In the genomic region with DNA sequence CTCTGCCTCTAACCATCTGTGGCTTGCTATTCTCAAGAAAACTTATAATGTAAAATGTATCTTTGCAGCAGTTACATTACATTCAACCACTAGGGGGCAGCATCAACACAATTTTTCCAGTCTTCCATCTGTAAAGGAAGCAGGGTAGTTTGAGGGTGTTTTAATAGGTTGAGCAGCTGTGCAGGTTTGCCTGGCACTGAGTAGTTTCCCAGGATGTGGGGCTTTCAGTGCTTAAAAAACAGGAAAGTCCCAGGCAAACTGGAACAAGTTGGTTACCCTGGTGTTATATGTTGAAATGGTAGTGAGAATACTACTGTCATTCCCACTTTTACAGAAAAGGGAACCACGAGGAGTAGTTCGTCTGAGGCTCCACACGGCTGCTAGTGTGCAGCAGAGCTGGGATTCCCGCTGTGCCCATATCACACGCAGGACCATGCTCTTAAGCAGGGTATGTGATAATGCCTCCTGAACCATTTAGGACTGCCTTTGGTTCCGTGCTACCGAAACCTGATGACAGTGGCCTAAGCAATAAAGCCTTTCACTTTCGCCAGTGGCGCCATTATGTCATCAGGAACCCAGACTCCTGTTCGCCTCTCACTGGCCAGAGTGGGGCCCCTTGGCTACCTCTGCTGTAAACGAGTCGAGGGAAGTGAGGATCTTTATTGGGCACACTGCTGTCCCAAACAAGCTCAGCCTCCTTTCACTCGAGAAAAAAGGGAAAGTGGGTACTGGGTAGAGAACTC, we compare ENCODE assay signal across 8 cellular contexts.
DNase-seq lines count a peak whose midpoint lies in the region; ATAC-seq and TF ChIP-seq lines count a peak whose summit lies in the region.

No MANE protein-coding gene starts in this region.

- peak; percentile 52 for ATAC-seq in GM19328 (IDR thresholded peaks at IDR 0.05; ENCODE audit: unreplicated experiment)
- peak; percentile 37 to 60 for ATAC-seq in naive thymus-derived CD8-positive, alpha-beta T cell
- ATAC-seq in HG03469 (IDR thresholded peaks at IDR 0.05; ENCODE audit: unreplicated experiment) = no peak

- no peak overlapping the region for H3K4me3 ChIP-seq in CD4-positive, alpha-beta memory T cell (ENCODE audit: low read length in 2 of 2)

- H3K27ac ChIP-seq in CD4-positive, alpha-beta memory T cell (ENCODE audit: low read depth, low read length) = no peak overlapping the region

- no peaks in the 10 kb centered on the region for H3K9me3 ChIP-seq in CD4-positive, alpha-beta memory T cell (ENCODE audit: control insufficient read depth in 1 of 2, low read length in 2 of 2)

- intact Hi-C loops in CD4-positive, alpha-beta memory T cell (cut with micrococcal nuclease) = loop anchor here (1.0 to 5.0 kb wide), 5 partner anchors 58 to 339 kb away; no protein-coding TSS in a partner anchor

- H3K4me1 Mint-ChIP-seq in CD4-positive, alpha-beta memory T cell = peaks cover 27 to 50% (median 45%) of the 10 kb centered on the region in 4 donors
- H3K4me1 Mint-ChIP-seq in naive thymus-derived CD8-positive, alpha-beta T cell = peaks cover 32 to 92% (median 60%) of the 10 kb centered on the region in 4 donors

- H3K27me3 ChIP-seq in CD4-positive, alpha-beta memory T cell (ENCODE audit: insufficient read depth, low read length) = no peaks in the 10 kb centered on the region

- DNase-seq in CD4-positive, alpha-beta memory T cell = peak; percentile 69 to 79 (median 76)
- DNase-seq in HPDE6-E6E7 (ENCODE audit: extremely low spot score) (peak; percentile 45), NCI-H748 (lab: John Stamatoyannopoulos, UW; ENCODE audit: unreplicated experiment) (peak; percentile 69), erythroblast (lab: John Stamatoyannopoulos, UW) (peak; percentile 81 to 90)
- peak; percentile 44 for DNase-seq in activated CD4-positive, alpha-beta T cell treated with anti-CD3 and anti-CD28 coated beads, Interleukin-2, amount 50 U/mL, for 1 hour
- DNase-seq in naive thymus-derived CD8-positive, alpha-beta T cell = peak in 9 of 10 donors; percentile 39 to 82 (median 72)

- H3K27ac Mint-ChIP-seq in CD4-positive, alpha-beta memory T cell = peak overlapping the region in 2 of 7 donors; percentile 7 to 25
- peak overlapping the region in 4 of 10 donors; percentile 11 to 75 (median 30) for H3K27ac Mint-ChIP-seq in naive thymus-derived CD8-positive, alpha-beta T cell

- no peaks in the 10 kb centered on the region for H3K36me3 Mint-ChIP-seq in CD4-positive, alpha-beta memory T cell
- peaks cover 0 to 6% (median 2%) of the 10 kb centered on the region in 3 donors for H3K36me3 Mint-ChIP-seq in naive thymus-derived CD8-positive, alpha-beta T cell

- POLR2A ChIA-PET in CD4-positive, alpha-beta memory T cell (lab: Charles Lee; ENCODE audit: partially characterized antibody) = interaction anchor here (0.7 to 5.4 kb wide), 8 partner anchors 37 to 249 kb away, joined by 3 to 26 read pairs (median 4); a partner anchor contains a TSS
- POLR2A ChIA-PET in naive thymus-derived CD8-positive, alpha-beta T cell (lab: Charles Lee) = interaction anchor here (1.3 to 7.2 kb wide), 6 partner anchors 18 to 184 kb away, joined by 4 to 53 read pairs (median 22); a partner anchor contains a TSS

- H3K36me3 ChIP-seq in CD4-positive, alpha-beta memory T cell (ENCODE audit: insufficient read depth, low read length) = no peaks in the 10 kb centered on the region

- no peaks in the 10 kb centered on the region for H3K27me3 Mint-ChIP-seq in CD4-positive, alpha-beta memory T cell
- no peaks in the 10 kb centered on the region for H3K27me3 Mint-ChIP-seq in naive thymus-derived CD8-positive, alpha-beta T cell

- CTCF ChIA-PET in CD4-positive, alpha-beta memory T cell (lab: Charles Lee; ENCODE audit: partially characterized antibody) = interaction anchor here (0.7 to 19.1 kb wide), 24 partner anchors 9 to 257 kb away, joined by 3 to 428 read pairs (median 8); a partner anchor contains a TSS

- H3K9me3 Mint-ChIP-seq in CD4-positive, alpha-beta memory T cell = peaks cover 0 to 2% (median 0%) of the 10 kb centered on the region in 8 donors
- peaks cover 0 to 6% (median 0%) of the 10 kb centered on the region in 9 donors for H3K9me3 Mint-ChIP-seq in naive thymus-derived CD8-positive, alpha-beta T cell

- no peak overlapping the region for H3K4me3 Mint-ChIP-seq in CD4-positive, alpha-beta memory T cell
- H3K4me3 Mint-ChIP-seq in naive thymus-derived CD8-positive, alpha-beta T cell = no peak overlapping the region

- TF ChIP-seq POLR2A in erythroblast (IDR thresholded peaks at IDR 0.05; ENCODE audit: low read length) = no peak

- peaks cover 39% of the 10 kb centered on the region for H3K4me1 ChIP-seq in CD4-positive, alpha-beta memory T cell (ENCODE audit: insufficient read depth, low read length)
